In the genomic region with DNA sequence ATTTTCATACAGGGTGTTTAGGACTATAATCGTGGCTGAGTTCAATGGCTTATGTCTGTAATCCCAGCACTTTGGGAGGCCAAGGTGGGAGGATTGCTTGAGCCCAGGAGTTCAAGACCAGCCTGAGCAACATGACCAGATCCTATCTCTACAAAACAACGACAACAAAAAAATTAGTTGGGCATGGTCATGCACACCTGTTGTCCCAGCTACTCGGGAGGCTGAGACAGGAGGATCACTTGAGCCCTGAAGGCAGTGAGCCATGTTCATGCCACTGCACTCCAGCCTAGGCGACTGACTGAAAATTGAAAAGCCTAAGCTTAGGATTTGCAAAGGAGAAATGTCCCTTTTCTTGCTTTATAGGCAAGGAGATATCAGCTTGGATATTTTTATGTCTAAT, we compare ENCODE assay signal across 1 cellular context.
TF ChIP-seq lines count a peak whose summit lies in the region.

No MANE protein-coding gene starts in this region.

TF ChIP-seq in WTC11, 78 proteins besides CTCF, POLR2A, EP300 and RAD21 (continued from another document):
- TF ChIP-seq ELF4 (CRISPR knock-in tag; IDR thresholded peaks at IDR 0.05; ENCODE audit: low read depth) (no peak), GABPB1 (CRISPR knock-in tag; IDR thresholded peaks at IDR 0.05) (no peak), KAT7 (CRISPR knock-in tag; IDR thresholded peaks at IDR 0.05; ENCODE audit: borderline replicate concordance) (no peak), ZNF416 (CRISPR knock-in tag; IDR thresholded peaks at IDR 0.05) (no peak), ERG (CRISPR knock-in tag; IDR thresholded peaks at IDR 0.05) (no peak), GRHL2 (CRISPR knock-in tag; IDR thresholded peaks at IDR 0.05; ENCODE audit: insufficient replicate concordance, severe bottlenecking) (no peak), STAT6 (CRISPR knock-in tag; conservative IDR thresholded peaks at IDR 0.05; ENCODE audit: low read depth) (no peak), ZNF396 (CRISPR knock-in tag; IDR thresholded peaks at IDR 0.05; ENCODE audit: borderline replicate concordance) (no peak), PRDM15 (CRISPR knock-in tag; IDR thresholded peaks at IDR 0.05) (no peak), FOXP1 (CRISPR knock-in tag; IDR thresholded peaks at IDR 0.05; ENCODE audit: borderline replicate concordance) (no peak)
TF ChIP-seq in WTC11: peak in this region for 0.
